8 cellular contexts compared by ENCODE assay signal in genomic region chr20:21125849-21126840, GRCh38. TPM values are rescaled to one million over a fixed set of nuclear protein-coding genes. Genes with fewer than 3 reads are reported as not detected.
A peak's percentile ranks its signal among the peaks of the same experiment; 100 is the strongest.
DNase-seq lines count a peak whose midpoint lies in the region; ATAC-seq and TF ChIP-seq lines count a peak whose summit lies in the region.

Gene KIZ (plus strand): TSS chr20:21126082. CDS start chr20:21126116, 34 bp downstream.

- DNase-seq in COLO829 (ENCODE audit: low spot score) (peak; percentile 92), GM20000 (ENCODE audit: low spot score) (peak; percentile 97), HT-29 (ENCODE audit: low spot score) (peak; percentile 91), mesenteric fat pad (ENCODE audit: low spot score) (peak; percentile 99)
- peak; percentile 93 for DNase-seq in NK-92 treated with Interleukin-12 subunit alpha and Interleukin-12 subunit beta, amount 100 ng/mL, for 24 hours (lab: John Stamatoyannopoulos, UW)
- DNase-seq in activated CD8-positive, alpha-beta memory T cell treated with anti-CD3 and anti-CD28 coated beads for 4 hours (ENCODE audit: low read depth in 2 of 2) = peak; percentile 92 to 96
- DNase-seq in effector memory CD8-positive, alpha-beta T cell = peak; percentile 98 to 99 (median 99)
- peak; percentile 98 for DNase-seq in stimulated activated CD8-positive, alpha-beta memory T cell treated with anti-CD3 and anti-CD28 coated beads, Interleukin-15, amount 100 ng/mL, for 24 hours (ENCODE audit: low read depth)

- H3K36me3 Mint-ChIP-seq in effector memory CD8-positive, alpha-beta T cell (ENCODE audit: insufficient read depth) = peaks cover 2% of the 10 kb centered on the region

- H3K9me3 Mint-ChIP-seq in effector memory CD8-positive, alpha-beta T cell = no peaks in the 10 kb centered on the region

- peak within 1 kb of the TSS; percentile 85 to 96 for H3K27ac Mint-ChIP-seq in effector memory CD8-positive, alpha-beta T cell

- TF ChIP-seq CTCF in GM20000 (IDR thresholded peaks at IDR 0.05; ENCODE audit: extremely low read depth, missing control alignments) = peak; percentile 26

- no peaks in the 10 kb centered on the region for H3K27me3 Mint-ChIP-seq in effector memory CD8-positive, alpha-beta T cell

- H3K4me3 Mint-ChIP-seq in effector memory CD8-positive, alpha-beta T cell = peak within 1 kb of the TSS; percentile 84 to 93

- ATAC-seq in effector memory CD8-positive, alpha-beta T cell (replicated peaks) = peak; percentile 94

- H3K4me1 Mint-ChIP-seq in effector memory CD8-positive, alpha-beta T cell (ENCODE audit: low read depth in 2 of 2) = peaks cover 23 to 30% of the 10 kb centered on the region in 2 donors

RNA-seq across cellular contexts. Expression of gene KIZ, which starts in this region (rescaled TPM):
- total RNA-seq in HT-29 (2014; rRNA removed; shearing (Covaris generic)) = 8.5 and 11.5 TPM in 2 replicates
- total RNA-seq in mesenteric fat pad = 20.3 TPM

Comparison
In these comparisons a context has a peak if more than half of its experiments do, and no peak if none do; other contexts are left out.
1. Peak in every context shown above with its lines: DNase-seq and ATAC-seq.